8 cellular contexts compared by ENCODE assay signal in the genomic region with DNA sequence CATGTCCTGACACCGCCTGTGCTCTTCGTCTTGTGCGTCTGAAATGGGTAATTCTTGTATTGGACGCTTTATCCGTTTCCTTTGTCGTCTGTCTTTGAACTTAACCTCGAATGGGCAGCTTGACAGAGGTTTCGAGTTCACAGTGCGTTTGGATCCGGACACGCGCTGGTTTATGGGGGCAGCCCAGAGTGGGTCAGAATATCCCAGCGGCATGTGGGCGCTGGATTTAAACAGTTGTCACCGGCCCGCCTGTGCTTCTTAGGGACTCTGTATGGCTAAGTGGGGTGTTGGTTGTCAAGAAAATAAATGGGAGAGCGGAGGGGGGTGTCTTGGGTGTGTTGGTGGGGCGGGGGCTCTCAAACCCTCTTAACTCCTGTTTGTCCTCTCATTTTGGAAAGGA.
DNase-seq lines count a peak whose midpoint lies in the region; ATAC-seq lines count a peak whose summit lies in the region.
"Had no signal": no experiment of that assay in that cellular context is flagged by ENCODE, and none has a peak within 500 bp of the region (broad histone marks: within the 10 kb centered on the region; RNA-seq: fewer than 3 reads in every experiment).

No MANE protein-coding gene starts in this region.

- H3K27me3 ChIP-seq in CD8-positive, alpha-beta memory T cell (ENCODE audit: insufficient read depth, low read length, poor library complexity, severe bottlenecking): no peaks in the 10 kb centered on the region
- no peaks in the 10 kb centered on the region for H3K27me3 ChIP-seq in MG63
- H3K27me3 ChIP-seq: ovary had no signal

- H3K4me3 ChIP-seq in CD8-positive, alpha-beta memory T cell (ENCODE audit: low read length): peak overlapping the region; percentile 62
- peak overlapping the region; percentile 69 for H3K4me3 ChIP-seq in MG63
- H3K4me3 ChIP-seq: ovary had no signal

- no peak for DNase-seq in CD8-positive, alpha-beta memory T cell
- DNase-seq in MG63: peak; percentile 5
- DNase-seq in dermis blood vessel endothelial cell: peak; percentile 19
- DNase-seq in naive thymus-derived CD8-positive, alpha-beta T cell: no peak
- no peak for DNase-seq in kidney glomerular epithelial cell (lab: John Stamatoyannopoulos, UW)
- DNase-seq: ovary had no signal

- no peaks in the 10 kb centered on the region for H3K27me3 Mint-ChIP-seq in CD8-positive, alpha-beta memory T cell
- no peaks in the 10 kb centered on the region for H3K27me3 Mint-ChIP-seq in naive thymus-derived CD8-positive, alpha-beta T cell

- H3K36me3 Mint-ChIP-seq in CD8-positive, alpha-beta memory T cell: peaks cover 0 to 32% (median 0%) of the 10 kb centered on the region in 3 donors
- peaks cover 0 to 17% (median 0%) of the 10 kb centered on the region in 3 donors for H3K36me3 Mint-ChIP-seq in naive thymus-derived CD8-positive, alpha-beta T cell

- POLR2A ChIA-PET in CD8-positive, alpha-beta memory T cell (lab: Charles Lee): interaction anchor here (0.9 kb wide), 1 partner anchor 35 kb away, joined by 3 read pairs; no protein-coding TSS in a partner anchor
- POLR2A ChIA-PET in naive thymus-derived CD8-positive, alpha-beta T cell (lab: Charles Lee): interaction anchor here (0.6 to 5.0 kb wide), 3 partner anchors 15 to 64 kb away, joined by 3 to 38 read pairs (median 24); no protein-coding TSS in a partner anchor

- peaks cover 26% of the 10 kb centered on the region for H3K4me1 ChIP-seq in CD8-positive, alpha-beta memory T cell (ENCODE audit: insufficient read depth, low read length)

- no peaks in the 10 kb centered on the region for H3K9me3 ChIP-seq in CD8-positive, alpha-beta memory T cell (ENCODE audit: low read length)
- no peaks in the 10 kb centered on the region for H3K9me3 ChIP-seq in MG63
- H3K9me3 ChIP-seq: ovary had no signal

- H3K36me3 ChIP-seq in CD8-positive, alpha-beta memory T cell (ENCODE audit: insufficient read depth, low read length): no peaks in the 10 kb centered on the region
- no peaks in the 10 kb centered on the region for H3K36me3 ChIP-seq in MG63
- H3K36me3 ChIP-seq: ovary had no signal

- H3K4me3 Mint-ChIP-seq in CD8-positive, alpha-beta memory T cell: peak overlapping the region in 2 of 7 donors; percentile 98 to 99
- H3K4me3 Mint-ChIP-seq in naive thymus-derived CD8-positive, alpha-beta T cell: peak overlapping the region in 6 of 10 donors; percentile 92 to 99 (median 96)

- no peak for ATAC-seq in naive thymus-derived CD8-positive, alpha-beta T cell
- ATAC-seq in HG03442 (IDR thresholded peaks at IDR 0.05; ENCODE audit: unreplicated experiment): no peak
- ATAC-seq in GM18867 (IDR thresholded peaks at IDR 0.05; ENCODE audit: unreplicated experiment): no peak

- CTCF ChIA-PET in CD8-positive, alpha-beta memory T cell (lab: Charles Lee): no interaction called here

- H3K9me3 Mint-ChIP-seq in CD8-positive, alpha-beta memory T cell: no peaks in the 10 kb centered on the region
- H3K9me3 Mint-ChIP-seq in naive thymus-derived CD8-positive, alpha-beta T cell: no peaks in the 10 kb centered on the region

- H3K27ac ChIP-seq in CD8-positive, alpha-beta memory T cell (ENCODE audit: low read depth, low read length): peak overlapping the region; percentile 73
- H3K27ac ChIP-seq: ovary had no signal

- H3K27ac Mint-ChIP-seq in CD8-positive, alpha-beta memory T cell: peak overlapping the region in 2 of 8 donors; percentile 95 to 98
- peak overlapping the region in 5 of 10 donors; percentile 85 to 96 (median 93) for H3K27ac Mint-ChIP-seq in naive thymus-derived CD8-positive, alpha-beta T cell

- H3K4me1 Mint-ChIP-seq in CD8-positive, alpha-beta memory T cell: peaks cover 0 to 45% (median 0%) of the 10 kb centered on the region in 3 donors
- H3K4me1 Mint-ChIP-seq in naive thymus-derived CD8-positive, alpha-beta T cell: peaks cover 28 to 49% (median 37%) of the 10 kb centered on the region in 4 donors

Comparison
In these comparisons a context has a peak if more than half of its experiments do, and no peak if none do; other contexts are left out.
1. DNase-seq: peak in MG63 (single experiment) and dermis blood vessel endothelial cell (single experiment); none in CD8-positive, alpha-beta memory T cell (0 of 5), naive thymus-derived CD8-positive, alpha-beta T cell (0 of 10) and kidney glomerular epithelial cell (single experiment).